In the genomic region with DNA sequence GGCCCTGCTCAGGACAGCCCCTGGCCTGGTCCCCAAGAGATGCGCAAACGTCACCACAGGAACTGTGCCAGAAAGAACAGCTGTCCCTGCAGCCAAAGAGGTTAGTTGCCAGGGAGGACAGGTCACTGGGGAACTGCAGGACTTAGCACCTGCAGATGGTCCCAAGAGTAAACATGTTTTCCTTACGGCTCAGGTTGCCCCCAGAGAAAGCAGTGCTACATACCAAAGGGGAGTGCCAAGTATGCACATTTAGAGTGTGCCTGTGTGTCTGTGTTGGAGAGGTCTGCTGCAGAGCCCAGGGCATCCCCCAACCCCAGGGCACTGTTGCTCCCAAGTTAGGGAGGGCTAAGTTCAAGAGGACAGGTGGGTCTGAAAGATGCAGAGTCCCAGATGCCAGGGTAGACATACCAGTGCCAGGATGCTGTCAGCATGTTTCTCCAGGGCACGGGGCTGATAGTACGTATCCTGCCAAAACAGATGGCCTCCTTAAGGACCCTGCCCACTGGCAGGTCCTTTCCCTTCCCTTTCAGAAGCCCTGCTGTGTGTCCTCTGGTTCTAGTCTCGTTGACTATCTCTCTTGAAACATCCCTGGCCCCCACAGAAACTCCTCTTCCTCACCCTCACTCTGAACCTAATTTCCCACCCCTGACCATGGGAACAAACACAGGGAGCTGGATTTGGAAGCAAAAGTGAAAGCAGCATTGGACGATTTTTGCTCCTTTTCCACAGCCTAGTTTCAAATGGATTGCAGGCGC, we compare ENCODE assay signal across 1 cellular context.
TF ChIP-seq lines count a peak whose summit lies in the region.

No MANE protein-coding gene starts in this region.

TF ChIP-seq in K562, 482 proteins besides CTCF, POLR2A, EP300 and RAD21 (continued from another document and continues in another):
- TF ChIP-seq KDM4B (IDR thresholded peaks at IDR 0.05; ENCODE audit: borderline replicate concordance in 2 of 2, low read depth in 1 of 2) (0 out of 4 replicates have a peak, but pooled peaks of 1 of the 2 experiments have one; percentile 55), ATF6 (CRISPR knock-in tag; IDR thresholded peaks at IDR 0.05) (0 out of 2 replicates have a peak, but pooled peaks have one; percentile 57), CREM (IDR thresholded peaks at IDR 0.05; ENCODE audit: low read depth) (peak; percentile 45; the same call in 1 of the 2 replicates), ARID4B (CRISPR knock-in tag; IDR thresholded peaks at IDR 0.05) (peak; percentile 71; the same call in 1 of the 2 replicates), FOXP1 (CRISPR knock-in tag; IDR thresholded peaks at IDR 0.05) (peak; percentile 69; the same call in 1 of the 2 replicates), CEBPG (CRISPR knock-in tag; IDR thresholded peaks at IDR 0.05) (peak; percentile 52; the same call in 1 of the 2 replicates), CEBPG (tag; conservative IDR thresholded peaks at IDR 0.05 in 1 of 2, IDR thresholded peaks at IDR 0.05 in 1 of 2) (no peak), E4F1 (CRISPR knock-in tag; IDR thresholded peaks at IDR 0.05; ENCODE audit: borderline replicate concordance) (0 out of 2 replicates have a peak, but pooled peaks have one; percentile 21), BMI1 (IDR thresholded peaks at IDR 0.05; ENCODE audit: low read length) (0 out of 2 replicates have a peak, but pooled peaks have one; percentile 45), SIN3A (IDR thresholded peaks at IDR 0.05; ENCODE audit: borderline replicate concordance in 2 of 2, control insufficient read depth in 1 of 2, low read depth in 2 of 2, low read length in 2 of 2) (peak in 1 of 2 experiments; percentile 41; a peak in 1 of 4 replicates), SREBF2 (CRISPR knock-in tag; IDR thresholded peaks at IDR 0.05) (0 out of 2 replicates have a peak, but pooled peaks have one; percentile 12), FOXP4 (CRISPR knock-in tag; IDR thresholded peaks at IDR 0.05; ENCODE audit: borderline replicate concordance) (0 out of 2 replicates have a peak, but pooled peaks have one; percentile 42), ARID1B (IDR thresholded peaks at IDR 0.05) (no peak), ZNF143 (CRISPR knock-in tag; IDR thresholded peaks at IDR 0.05) (peak; percentile 56; the same call in 1 of the 2 replicates), CBFB (CRISPR knock-in tag; IDR thresholded peaks at IDR 0.05) (peak; percentile 67; the same call in 1 of the 2 replicates), MIER1 (IDR thresholded peaks at IDR 0.05; ENCODE audit: low read depth) (0 out of 2 replicates have a peak, but pooled peaks have one; percentile 52), TFAM (CRISPR knock-in tag; conservative IDR thresholded peaks at IDR 0.05) (no peak), TRIM28 (IDR thresholded peaks at IDR 0.05) (no peak), CREB1 (IDR thresholded peaks at IDR 0.05) (no peak), CREB1 (CRISPR knock-in tag; IDR thresholded peaks at IDR 0.05) (0 out of 2 replicates have a peak, but pooled peaks have one; percentile 35), FOXK2 (conservative IDR thresholded peaks at IDR 0.05 in 1 of 2, IDR thresholded peaks at IDR 0.05 in 1 of 2; ENCODE audit: low read depth in 2 of 2) (0 out of 4 replicates have a peak, but pooled peaks of 1 of the 2 experiments have one; percentile 11)
- TF ChIP-seq, protein P1, sequence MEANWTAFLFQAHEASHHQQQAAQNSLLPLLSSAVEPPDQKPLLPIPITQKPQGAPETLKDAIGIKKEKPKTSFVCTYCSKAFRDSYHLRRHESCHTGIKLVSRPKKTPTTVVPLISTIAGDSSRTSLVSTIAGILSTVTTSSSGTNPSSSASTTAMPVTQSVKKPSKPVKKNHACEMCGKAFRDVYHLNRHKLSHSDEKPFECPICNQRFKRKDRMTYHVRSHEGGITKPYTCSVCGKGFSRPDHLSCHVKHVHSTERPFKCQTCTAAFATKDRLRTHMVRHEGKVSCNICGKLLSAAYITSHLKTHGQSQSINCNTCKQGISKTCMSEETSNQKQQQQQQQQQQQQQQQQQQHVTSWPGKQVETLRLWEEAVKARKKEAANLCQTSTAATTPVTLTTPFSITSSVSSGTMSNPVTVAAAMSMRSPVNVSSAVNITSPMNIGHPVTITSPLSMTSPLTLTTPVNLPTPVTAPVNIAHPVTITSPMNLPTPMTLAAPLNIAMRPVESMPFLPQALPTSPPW (CRISPR knock-in tag; IDR thresholded peaks at IDR 0.05): no peak
- TF ChIP-seq, protein P2, sequence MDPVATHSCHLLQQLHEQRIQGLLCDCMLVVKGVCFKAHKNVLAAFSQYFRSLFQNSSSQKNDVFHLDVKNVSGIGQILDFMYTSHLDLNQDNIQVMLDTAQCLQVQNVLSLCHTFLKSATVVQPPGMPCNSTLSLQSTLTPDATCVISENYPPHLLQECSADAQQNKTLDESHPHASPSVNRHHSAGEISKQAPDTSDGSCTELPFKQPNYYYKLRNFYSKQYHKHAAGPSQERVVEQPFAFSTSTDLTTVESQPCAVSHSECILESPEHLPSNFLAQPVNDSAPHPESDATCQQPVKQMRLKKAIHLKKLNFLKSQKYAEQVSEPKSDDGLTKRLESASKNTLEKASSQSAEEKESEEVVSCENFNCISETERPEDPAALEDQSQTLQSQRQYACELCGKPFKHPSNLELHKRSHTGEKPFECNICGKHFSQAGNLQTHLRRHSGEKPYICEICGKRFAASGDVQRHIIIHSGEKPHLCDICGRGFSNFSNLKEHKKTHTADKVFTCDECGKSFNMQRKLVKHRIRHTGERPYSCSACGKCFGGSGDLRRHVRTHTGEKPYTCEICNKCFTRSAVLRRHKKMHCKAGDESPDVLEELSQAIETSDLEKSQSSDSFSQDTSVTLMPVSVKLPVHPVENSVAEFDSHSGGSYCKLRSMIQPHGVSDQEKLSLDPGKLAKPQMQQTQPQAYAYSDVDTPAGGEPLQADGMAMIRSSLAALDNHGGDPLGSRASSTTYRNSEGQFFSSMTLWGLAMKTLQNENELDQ (CRISPR knock-in tag; IDR thresholded peaks at IDR 0.05; ENCODE audit: borderline replicate concordance): peak; percentile 84; the same call in 1 of the 2 replicates
- TF ChIP-seq, protein P3, sequence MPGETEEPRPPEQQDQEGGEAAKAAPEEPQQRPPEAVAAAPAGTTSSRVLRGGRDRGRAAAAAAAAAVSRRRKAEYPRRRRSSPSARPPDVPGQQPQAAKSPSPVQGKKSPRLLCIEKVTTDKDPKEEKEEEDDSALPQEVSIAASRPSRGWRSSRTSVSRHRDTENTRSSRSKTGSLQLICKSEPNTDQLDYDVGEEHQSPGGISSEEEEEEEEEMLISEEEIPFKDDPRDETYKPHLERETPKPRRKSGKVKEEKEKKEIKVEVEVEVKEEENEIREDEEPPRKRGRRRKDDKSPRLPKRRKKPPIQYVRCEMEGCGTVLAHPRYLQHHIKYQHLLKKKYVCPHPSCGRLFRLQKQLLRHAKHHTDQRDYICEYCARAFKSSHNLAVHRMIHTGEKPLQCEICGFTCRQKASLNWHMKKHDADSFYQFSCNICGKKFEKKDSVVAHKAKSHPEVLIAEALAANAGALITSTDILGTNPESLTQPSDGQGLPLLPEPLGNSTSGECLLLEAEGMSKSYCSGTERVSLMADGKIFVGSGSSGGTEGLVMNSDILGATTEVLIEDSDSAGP (CRISPR knock-in tag; IDR thresholded peaks at IDR 0.05): peak; percentile 58; the same call in 1 of the 2 replicates
- TF ChIP-seq, protein P4, sequence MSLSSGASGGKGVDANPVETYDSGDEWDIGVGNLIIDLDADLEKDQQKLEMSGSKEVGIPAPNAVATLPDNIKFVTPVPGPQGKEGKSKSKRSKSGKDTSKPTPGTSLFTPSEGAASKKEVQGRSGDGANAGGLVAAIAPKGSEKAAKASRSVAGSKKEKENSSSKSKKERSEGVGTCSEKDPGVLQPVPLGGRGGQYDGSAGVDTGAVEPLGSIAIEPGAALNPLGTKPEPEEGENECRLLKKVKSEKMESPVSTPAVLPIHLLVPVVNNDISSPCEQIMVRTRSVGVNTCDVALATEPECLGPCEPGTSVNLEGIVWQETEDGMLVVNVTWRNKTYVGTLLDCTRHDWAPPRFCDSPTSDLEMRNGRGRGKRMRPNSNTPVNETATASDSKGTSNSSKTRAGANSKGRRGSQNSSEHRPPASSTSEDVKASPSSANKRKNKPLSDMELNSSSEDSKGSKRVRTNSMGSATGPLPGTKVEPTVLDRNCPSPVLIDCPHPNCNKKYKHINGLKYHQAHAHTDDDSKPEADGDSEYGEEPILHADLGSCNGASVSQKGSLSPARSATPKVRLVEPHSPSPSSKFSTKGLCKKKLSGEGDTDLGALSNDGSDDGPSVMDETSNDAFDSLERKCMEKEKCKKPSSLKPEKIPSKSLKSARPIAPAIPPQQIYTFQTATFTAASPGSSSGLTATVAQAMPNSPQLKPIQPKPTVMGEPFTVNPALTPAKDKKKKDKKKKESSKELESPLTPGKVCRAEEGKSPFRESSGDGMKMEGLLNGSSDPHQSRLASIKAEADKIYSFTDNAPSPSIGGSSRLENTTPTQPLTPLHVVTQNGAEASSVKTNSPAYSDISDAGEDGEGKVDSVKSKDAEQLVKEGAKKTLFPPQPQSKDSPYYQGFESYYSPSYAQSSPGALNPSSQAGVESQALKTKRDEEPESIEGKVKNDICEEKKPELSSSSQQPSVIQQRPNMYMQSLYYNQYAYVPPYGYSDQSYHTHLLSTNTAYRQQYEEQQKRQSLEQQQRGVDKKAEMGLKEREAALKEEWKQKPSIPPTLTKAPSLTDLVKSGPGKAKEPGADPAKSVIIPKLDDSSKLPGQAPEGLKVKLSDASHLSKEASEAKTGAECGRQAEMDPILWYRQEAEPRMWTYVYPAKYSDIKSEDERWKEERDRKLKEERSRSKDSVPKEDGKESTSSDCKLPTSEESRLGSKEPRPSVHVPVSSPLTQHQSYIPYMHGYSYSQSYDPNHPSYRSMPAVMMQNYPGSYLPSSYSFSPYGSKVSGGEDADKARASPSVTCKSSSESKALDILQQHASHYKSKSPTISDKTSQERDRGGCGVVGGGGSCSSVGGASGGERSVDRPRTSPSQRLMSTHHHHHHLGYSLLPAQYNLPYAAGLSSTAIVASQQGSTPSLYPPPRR (CRISPR knock-in tag; IDR thresholded peaks at IDR 0.05; ENCODE audit: borderline replicate concordance): no peak; the same call in 1 of the 2 replicates
